In genomic region chr14:104685998-104686610, GRCh38 we compare ENCODE assay signal across 24 cellular contexts. TPM values are rescaled to one million over a fixed set of nuclear protein-coding genes. Genes with fewer than 3 reads are reported as not detected.
A peak's percentile ranks its signal among the peaks of the same experiment; 100 is the strongest.
DNase-seq lines count a peak whose midpoint lies in the region; ATAC-seq and TF ChIP-seq lines count a peak whose summit lies in the region.
"Had no signal": no experiment of that assay in that cellular context is flagged by ENCODE, and none has a peak within 500 bp of the region (broad histone marks: within the 10 kb centered on the region; RNA-seq: fewer than 3 reads in every experiment).

No MANE protein-coding gene starts in this region.

- H2AK9ac ChIP-seq in IMR-90 (replicated peaks; ENCODE audit: low read depth, low read length, poor library complexity) = no peak overlapping the region

- peaks cover 5% of the 10 kb centered on the region for H3K36me3 Mint-ChIP-seq in activated CD4-positive, alpha-beta T cell treated with anti-CD3 and anti-CD28 coated beads, Interleukin-2, amount 10 ng/mL, durations not matched to agents 7 days and 5 days (ENCODE audit: low read depth)
- H3K36me3 Mint-ChIP-seq: activated CD8-positive, alpha-beta memory T cell treated with anti-CD3 and anti-CD28 coated beads, Interleukin-2, amount 10 ng/mL, durations not matched to agents 7 days and 5 days had no signal

- H2BK120ac ChIP-seq in IMR-90 (ENCODE audit: low read depth, low read length) (no peak overlapping the region), trophoblast cell (ENCODE audit: insufficient read depth, low read length, poor library complexity) (no peak overlapping the region)

- H4K8ac ChIP-seq in IMR-90 (ENCODE audit: low read depth in 2 of 2, low read length in 2 of 2) = no peak overlapping the region
- H4K8ac ChIP-seq in trophoblast cell (ENCODE audit: low read depth, low read length) = no peak overlapping the region

- H3K23ac ChIP-seq in IMR-90 (ENCODE audit: low read depth, low read length) (no peak overlapping the region), trophoblast cell (ENCODE audit: low read length) (no peak overlapping the region)

- peak overlapping the region; percentile 50 for H3K27ac Mint-ChIP-seq in activated CD4-positive, alpha-beta T cell treated with anti-CD3 and anti-CD28 coated beads, Interleukin-2, amount 10 ng/mL, durations not matched to agents 7 days and 5 days
- H3K27ac Mint-ChIP-seq: activated CD4-positive, alpha-beta T cell treated with anti-CD3 and anti-CD28 coated beads for 36 hours; dendritic cell treated with granulocyte-macrophage colony-stimulating factor and Interleukin-4, amounts not matched to agents 40 ng/mL and 50 ng/mL, for 4 days had no signal

- H3K4me1 ChIP-seq in IMR-90 (ENCODE audit: control insufficient read depth, insufficient read depth, low read length) = peaks cover 36% of the 10 kb centered on the region
- H3K4me1 ChIP-seq in stomach = peaks cover 56 to 65% (median 62%) of the 10 kb centered on the region in 4 donors
- peaks cover 47% of the 10 kb centered on the region for H3K4me1 ChIP-seq in upper lobe of right lung
- H3K4me1 ChIP-seq in sigmoid colon = peaks cover 0 to 54% (median 51%) of the 10 kb centered on the region in 4 donors
- peaks cover 52 to 63% of the 10 kb centered on the region in 2 experiments for H3K4me1 ChIP-seq in trophoblast cell (ENCODE audit: control insufficient read depth in 1 of 2, insufficient read depth in 2 of 2, low read length in 2 of 2)

- POLR2A ChIA-PET in activated CD4-positive, alpha-beta T cell treated with anti-CD3 and anti-CD28 coated beads, Interleukin-2, amount 10 ng/mL, durations not matched to agents 7 days and 5 days (lab: Charles Lee) = no interaction called here
- POLR2A ChIA-PET in IMR-90 (lab: Charles Lee; ENCODE audit: unreplicated experiment) = no interaction called here

- H3K14ac ChIP-seq in IMR-90 (replicated peaks; ENCODE audit: low read depth, low read length) = no peak overlapping the region
- no peak overlapping the region for H3K14ac ChIP-seq in trophoblast cell (ENCODE audit: low read length)

- H2BK15ac ChIP-seq in IMR-90 (ENCODE audit: low read depth, low read length) = no peak overlapping the region

- no peak overlapping the region; the same call in 1 of the 2 replicates for H2AK5ac ChIP-seq in IMR-90 (ENCODE audit: low read depth, low read length)
- no peak overlapping the region for H2AK5ac ChIP-seq in trophoblast cell (ENCODE audit: low read length)

- no peak overlapping the region for H3K4me3 Mint-ChIP-seq in activated CD4-positive, alpha-beta T cell treated with anti-CD3 and anti-CD28 coated beads, Interleukin-2, amount 10 ng/mL, durations not matched to agents 7 days and 5 days
- H3K4me3 Mint-ChIP-seq: activated CD4-positive, alpha-beta T cell treated with anti-CD3 and anti-CD28 coated beads for 36 hours; activated CD8-positive, alpha-beta memory T cell treated with anti-CD3 and anti-CD28 coated beads, Interleukin-2, amount 10 ng/mL, durations not matched to agents 7 days and 5 days; dendritic cell treated with granulocyte-macrophage colony-stimulating factor and Interleukin-4, amounts not matched to agents 40 ng/mL and 50 ng/mL, for 4 days had no signal

- peaks cover 8% of the 10 kb centered on the region for H3K27me3 Mint-ChIP-seq in activated CD4-positive, alpha-beta T cell treated with anti-CD3 and anti-CD28 coated beads, Interleukin-2, amount 10 ng/mL, durations not matched to agents 7 days and 5 days
- H3K27me3 Mint-ChIP-seq: activated CD4-positive, alpha-beta T cell treated with anti-CD3 and anti-CD28 coated beads for 36 hours; activated CD8-positive, alpha-beta memory T cell treated with anti-CD3 and anti-CD28 coated beads, Interleukin-2, amount 10 ng/mL, durations not matched to agents 7 days and 5 days had no signal

- no peak for ATAC-seq in IMR-90 (ENCODE audit: low read depth)
- no peak for ATAC-seq in upper lobe of right lung
- ATAC-seq: activated CD4-positive, alpha-beta T cell treated with anti-CD3 and anti-CD28 coated beads for 36 hours; activated CD8-positive, alpha-beta memory T cell treated with anti-CD3 and anti-CD28 coated beads, Interleukin-2, amount 10 ng/mL, durations not matched to agents 7 days and 5 days; left lung; psoas muscle had no signal

- TF ChIP-seq EP300 in stomach (IDR thresholded peaks at IDR 0.05) = no peak
- no peak for TF ChIP-seq EP300 in sigmoid colon (IDR thresholded peaks at IDR 0.05)

- H3K36me3 ChIP-seq in IMR-90 (ENCODE audit: control insufficient read depth, insufficient read depth, low read length) (no peaks in the 10 kb centered on the region), stomach (no peaks in the 10 kb centered on the region), upper lobe of right lung (no peaks in the 10 kb centered on the region), sigmoid colon (no peaks in the 10 kb centered on the region), trophoblast cell (ENCODE audit: control insufficient read depth in 1 of 2, insufficient read depth in 2 of 2, low read length in 2 of 2) (peaks cover 0 to 1% of the 10 kb centered on the region in 2 experiments)
- H3K36me3 ChIP-seq: ascending aorta, cardiac muscle cell, left lung had no signal

- no peak overlapping the region for H4K12ac ChIP-seq in trophoblast cell (ENCODE audit: low read depth, low read length)

- TF ChIP-seq POLR2A in IMR-90 (IDR thresholded peaks at IDR 0.05; ENCODE audit: low read depth, low read length) = no peak
- TF ChIP-seq POLR2A in stomach (IDR thresholded peaks at IDR 0.05) = no peak
- TF ChIP-seq POLR2A in sigmoid colon (IDR thresholded peaks at IDR 0.05) = no peak

- BruUV-seq in IMR-90 (replicated peaks; lab: Mats Ljungman, UMichigan) = no TSS peak

- no peak overlapping the region for H3K9ac ChIP-seq in IMR-90 (ENCODE audit: low read depth, low read length)
- no peak overlapping the region for H3K9ac ChIP-seq in trophoblast cell (ENCODE audit: low read length)
- H3K9ac ChIP-seq: KMS-11 had no signal

- no peak overlapping the region for H4K5ac ChIP-seq in IMR-90 (ENCODE audit: low read depth, low read length)

- in situ Hi-C loops in IMR-90 (cut with MboI; ENCODE audit: low sequenced_read_pairs) = no loop called here

- peaks cover 11% of the 10 kb centered on the region for H4K20me1 ChIP-seq in IMR-90 (ENCODE audit: insufficient read depth, low read length)

- no peak for TF ChIP-seq RAD21 in IMR-90 (IDR thresholded peaks at IDR 0.05; ENCODE audit: low read length)

- H2AFZ ChIP-seq in IMR-90 (replicated peaks; ENCODE audit: low read length, poor library complexity) = no peak overlapping the region
- H2AFZ ChIP-seq in trophoblast cell (ENCODE audit: insufficient read depth, low read length, poor library complexity) = no peak overlapping the region

- H2BK5ac ChIP-seq in IMR-90 (ENCODE audit: low read depth, low read length, poor library complexity, severe bottlenecking) (peak overlapping the region; percentile 44), trophoblast cell (ENCODE audit: low read depth, low read length, poor library complexity) (no peak overlapping the region)

- peaks cover 31% of the 10 kb centered on the region for H3K79me2 ChIP-seq in trophoblast cell (ENCODE audit: control insufficient read depth, insufficient read depth, low read length, poor library complexity)

- no peak overlapping the region for H3K27ac ChIP-seq in IMR-90 (ENCODE audit: insufficient read depth, low read length)
- peak overlapping the region; percentile 30 for H3K27ac ChIP-seq in angular gyrus (ENCODE audit: low read depth, low read length)
- peak overlapping the region; percentile 90 to 96 (median 92) for H3K27ac ChIP-seq in stomach
- H3K27ac ChIP-seq in upper lobe of right lung = no peak overlapping the region
- no peak overlapping the region for H3K27ac ChIP-seq in sigmoid colon
- H3K27ac ChIP-seq in trophoblast cell (ENCODE audit: low read depth, low read length) = no peak overlapping the region
- H3K27ac ChIP-seq: cardiac muscle cell, KMS-11, left lung, psoas muscle, SK-N-MC had no signal

- peaks cover 9% of the 10 kb centered on the region for H3K9me1 ChIP-seq in IMR-90 (ENCODE audit: insufficient read depth, low read length)

- TF ChIP-seq CTCF in IMR-90 (conservative IDR thresholded peaks at IDR 0.05; ENCODE audit: low read depth, low read length) (no peak), stomach (IDR thresholded peaks at IDR 0.05) (no peak), upper lobe of right lung (IDR thresholded peaks at IDR 0.05) (no peak), sigmoid colon (IDR thresholded peaks at IDR 0.05) (no peak)

- H3K4me2 ChIP-seq in IMR-90 (ENCODE audit: low read depth, low read length) (no peak overlapping the region), trophoblast cell (ENCODE audit: low read length) (no peak overlapping the region)
- H3K4me2 ChIP-seq: KMS-11 had no signal

- peaks cover 40% of the 10 kb centered on the region for H3K4me1 Mint-ChIP-seq in activated CD4-positive, alpha-beta T cell treated with anti-CD3 and anti-CD28 coated beads, Interleukin-2, amount 10 ng/mL, durations not matched to agents 7 days and 5 days

- no peak for DNase-seq in activated CD4-positive, alpha-beta T cell treated with anti-CD3 and anti-CD28 coated beads, Interleukin-2, amount 10 ng/mL, durations not matched to agents 7 days and 5 days
- no peak for DNase-seq in activated CD4-positive, alpha-beta T cell treated with anti-CD3 and anti-CD28 coated beads, Interleukin-2, amount 50 U/mL, for 4 hours
- no peak for DNase-seq in IMR-90
- DNase-seq in stomach = no peak
- no peak for DNase-seq in upper lobe of right lung
- no peak for DNase-seq in sigmoid colon
- no peak for DNase-seq in trophoblast cell
- DNase-seq: activated T-cell treated with anti-CD3 and anti-CD28 coated beads, Interleukin-2, amount 50 U/mL, for 48 hours; AML-193; NCI-H1436 treated with DMSO at 0.1 percent for 48 hours; NCI-H2107; stimulated activated CD4-positive, alpha-beta T cell treated with anti-CD3 and anti-CD28 coated beads, Interleukin-15, amount 100 ng/mL, for 24 hours had no signal

- dilution Hi-C loops in IMR-90 (cut with HindIII; ENCODE audit: low sequenced_read_pairs, unreplicated experiment) = no loop called here

- no peak overlapping the region for H2BK20ac ChIP-seq in IMR-90 (ENCODE audit: low read depth, low read length)

- H3K79me1 ChIP-seq in IMR-90 (ENCODE audit: low read depth in 1 of 2, low read length in 2 of 2) = peaks cover 3 to 19% of the 10 kb centered on the region in 2 experiments
- peaks cover 57% of the 10 kb centered on the region for H3K79me1 ChIP-seq in trophoblast cell (ENCODE audit: low read length)

- no peaks in the 10 kb centered on the region for H3K9me3 Mint-ChIP-seq in activated CD4-positive, alpha-beta T cell treated with anti-CD3 and anti-CD28 coated beads, Interleukin-2, amount 10 ng/mL, durations not matched to agents 7 days and 5 days
- H3K9me3 Mint-ChIP-seq: activated naive CD4-positive, alpha-beta T cell treated with anti-CD3 and anti-CD28 coated beads, Interleukin-2, amount 10 ng/mL, durations not matched to agents 7 days and 5 days; dendritic cell treated with granulocyte-macrophage colony-stimulating factor and Interleukin-4, amounts not matched to agents 40 ng/mL and 50 ng/mL, for 4 days had no signal

- intact Hi-C loops in IMR-90 (cut with micrococcal nuclease) (loop anchor here (5.0 kb wide), 1 partner anchor 34 kb away; no protein-coding TSS in a partner anchor), stomach (cut with DNase I; ENCODE audit: low total_unique reads) (no loop called here), upper lobe of right lung (cut with DNase I) (no loop called here), sigmoid colon (cut with DNase I) (no loop called here)

- no peak overlapping the region for H3K56ac ChIP-seq in IMR-90 (ENCODE audit: extremely low read depth, insufficient read depth, low read length)

- no peak overlapping the region for H3K4ac ChIP-seq in IMR-90 (ENCODE audit: low read depth, low read length)
- H3K4ac ChIP-seq in trophoblast cell (ENCODE audit: low read depth, low read length) = no peak overlapping the region

- no peak overlapping the region for H2BK12ac ChIP-seq in trophoblast cell (ENCODE audit: low read length)

- H3K4me3 ChIP-seq in IMR-90 (ENCODE audit: insufficient read depth, low read depth, low read length) (no peak overlapping the region), stomach (no peak overlapping the region), upper lobe of right lung (no peak overlapping the region), sigmoid colon (no peak overlapping the region), trophoblast cell (ENCODE audit: low read depth, low read length) (no peak overlapping the region)
- H3K4me3 ChIP-seq: ascending aorta, cardiac muscle cell, HAP-1, left lung, psoas muscle, SK-N-MC had no signal

- WGBS in IMR-90 (ENCODE audit: extremely low coverage in 2 of 2, insufficient read length in 1 of 2), 2 experiments = 82% methylated on average over 1 of the region's 2 CpGs; no CpG with 5 or more reads in 1 of the 2 experiments
- 95 to 100% (median 99%) methylated on average over 2 of the region's 2 CpGs for WGBS in stomach, 5 donors
- 95 to 99% methylated on average over 2 of the region's 2 CpGs for WGBS in sigmoid colon, 2 donors
- WGBS in trophoblast cell (ENCODE audit: extremely low coverage, insufficient coverage, insufficient read length) = 100% methylated on average over 1 of the region's 2 CpGs

- H3K18ac ChIP-seq in IMR-90 (ENCODE audit: low read depth, low read length) (no peak overlapping the region), trophoblast cell (ENCODE audit: low read length) (no peak overlapping the region)

- H3K9me3 ChIP-seq in IMR-90 (ENCODE audit: control insufficient read depth, insufficient read depth, low read length) = no peaks in the 10 kb centered on the region
- no peaks in the 10 kb centered on the region for H3K9me3 ChIP-seq in stomach
- H3K9me3 ChIP-seq in upper lobe of right lung = no peaks in the 10 kb centered on the region
- no peaks in the 10 kb centered on the region for H3K9me3 ChIP-seq in sigmoid colon
- no peaks in the 10 kb centered on the region for H3K9me3 ChIP-seq in trophoblast cell (ENCODE audit: insufficient read depth, low read depth, low read length)
- H3K9me3 ChIP-seq: ascending aorta, HAP-1, left lung, psoas muscle had no signal

- H3K27me3 ChIP-seq in IMR-90 (ENCODE audit: control insufficient read depth, insufficient read depth, low read length) (no peaks in the 10 kb centered on the region), stomach (no peaks in the 10 kb centered on the region), upper lobe of right lung (no peaks in the 10 kb centered on the region), sigmoid colon (no peaks in the 10 kb centered on the region), trophoblast cell (ENCODE audit: insufficient read depth, low read length) (no peaks in the 10 kb centered on the region)
- H3K27me3 ChIP-seq: ascending aorta, cardiac muscle cell had no signal

- CTCF ChIA-PET in activated CD4-positive, alpha-beta T cell treated with anti-CD3 and anti-CD28 coated beads, Interleukin-2, amount 10 ng/mL, durations not matched to agents 7 days and 5 days (lab: Charles Lee) = interaction anchor here (0.9 kb wide), 1 partner anchor 11 kb away, joined by 3 read pairs; no protein-coding TSS in a partner anchor
- CTCF ChIA-PET in IMR-90 (lab: Yijun Ruan, JAX) = no interaction called here

- H4K91ac ChIP-seq in IMR-90 (ENCODE audit: insufficient read depth, low read depth, low read length) (no peak overlapping the region), trophoblast cell (ENCODE audit: low read depth, low read length) (no peak overlapping the region)

RNA-seq across cellular contexts. Expression of gene INF2, which starts 3.3 kb away (rescaled TPM):
- total RNA-seq in activated CD4-positive, alpha-beta T cell treated with anti-CD3 and anti-CD28 coated beads, Interleukin-2, amount 10 ng/mL, durations not matched to agents 7 days and 5 days = 100 to 1,000 TPM; 163 to 171 TPM
- total RNA-seq in IMR-90 (2012; rRNA removed) (16.8 and 20.0 TPM in 2 replicates), stomach (100 to 1,000 TPM in 4 of 5 donors, 10 to 100 TPM in 1; 45.9 to 385 (median 184) TPM), upper lobe of right lung (117 TPM), sigmoid colon (10 to 100 TPM; 26.3 to 67.0 (median 30.3) TPM)
- polyA plus RNA-seq in IMR-90 (2012; rRNA removed) (62.1 and 76.2 TPM in 2 replicates), stomach (100 to 1,000 TPM in 1 of 3 donors, 10 to 100 TPM in 2; 74.7 to 113 (median 90.3) TPM), sigmoid colon (100 to 1,000 TPM; 127 to 169 (median 130) TPM)
- 39.3 and 68.1 TPM in 2 replicates for polyA plus RNA-seq in IMR-90 (2012; cell fraction: cytosol; rRNA removed)
- 179 and 366 TPM in 2 replicates for polyA plus RNA-seq in IMR-90 (2012; cell fraction: nucleus; rRNA removed; ENCODE audit: low replicate concordance)
- 87.6 and 90.6 TPM in 2 replicates for polyA plus RNA-seq in trophoblast cell (2013)

RNA-seq across cellular contexts. Expression of gene ADSS1, which starts 37.9 kb away (rescaled TPM):
- total RNA-seq in activated CD4-positive, alpha-beta T cell treated with anti-CD3 and anti-CD28 coated beads, Interleukin-2, amount 10 ng/mL, durations not matched to agents 7 days and 5 days = 1 to 10 TPM in 1 of 2 experiments, under 1 TPM in 1; 0.81 to 1.2 TPM
- total RNA-seq in IMR-90 (2012; rRNA removed) (1.8 and 2.5 TPM in 2 replicates), stomach (10 to 100 TPM in 1 of 5 donors, 1 to 10 TPM in 3, not detected in 1; 7.0 to 59.4 (median 7.6) TPM), upper lobe of right lung (5.5 TPM), sigmoid colon (10 to 100 TPM in 1 of 4 donors, 1 to 10 TPM in 3; 2.0 to 10.2 (median 7.3) TPM)
- polyA plus RNA-seq in IMR-90 (2012; rRNA removed) (3.9 and 5.2 TPM in 2 replicates), stomach (10 to 100 TPM; 12.3 to 16.7 (median 14.5) TPM), sigmoid colon (1 to 10 TPM; 3.5 to 6.6 (median 4.1) TPM)
- polyA plus RNA-seq in IMR-90 (2012; cell fraction: cytosol; rRNA removed) = 5.9 and 6.5 TPM in 2 replicates
- polyA plus RNA-seq in IMR-90 (2012; cell fraction: nucleus; rRNA removed; ENCODE audit: low replicate concordance) = 28.6 and 32.1 TPM in 2 replicates
- 2.9 and 3.4 TPM in 2 replicates for polyA plus RNA-seq in trophoblast cell (2013)

Comparison
In these comparisons a context has a peak if more than half of its experiments do, and no peak if none do; other contexts are left out.
1. H3K27ac ChIP-seq: peak in angular gyrus (single experiment) and stomach (5 of 5); none in IMR-90 (single experiment), upper lobe of right lung (single experiment), sigmoid colon (0 of 4) and trophoblast cell (single experiment).